ENCODE assay signal across 8 cellular contexts in genomic region chr14:53458368-53458814, GRCh38.
A peak's percentile ranks its signal among the peaks of the same experiment; 100 is the strongest.
DNase-seq lines count a peak whose midpoint lies in the region; ATAC-seq and TF ChIP-seq lines count a peak whose summit lies in the region.
"Had no signal": no experiment of that assay in that cellular context is flagged by ENCODE, and none has a peak within 500 bp of the region (broad histone marks: within the 10 kb centered on the region; RNA-seq: fewer than 3 reads in every experiment).

No MANE protein-coding gene starts in this region.

- no peaks in the 10 kb centered on the region for H3K9me3 ChIP-seq in skeletal muscle satellite cell (replicated peaks; ENCODE audit: low read length)

- H3K27me3 ChIP-seq in skeletal muscle satellite cell (ENCODE audit: control insufficient read depth, insufficient read depth, low read length), result peaks cover 6% of the 10 kb centered on the region

- H3K9ac ChIP-seq in skeletal muscle satellite cell (ENCODE audit: low read depth, low read length), result no peak overlapping the region

- no peaks in the 10 kb centered on the region for H3K36me3 ChIP-seq in skeletal muscle satellite cell (ENCODE audit: insufficient read depth, low read length)

- H3K4me3 ChIP-seq in fibroblast of villous mesenchyme (ENCODE audit: low read depth, low read length) (no peak overlapping the region), skeletal muscle satellite cell (ENCODE audit: low read length) (peak overlapping the region; percentile 25)

- TF ChIP-seq CTCF in fibroblast of villous mesenchyme (IDR thresholded peaks at IDR 0.05; ENCODE audit: insufficient read depth, low read depth, low read length), result no peak

- DNase-seq in H4 (ENCODE audit: low spot score) (peak; percentile 51), SW480 (ENCODE audit: low spot score) (peak; percentile 85), fibroblast of villous mesenchyme (ENCODE audit: low read depth) (peak; percentile 53), HUDEP-2 (lab: John Stamatoyannopoulos, UW; ENCODE audit: unreplicated experiment in 76 of 76) (no peak), ecto neural progenitor cell (ENCODE audit: low spot score) (no peak)
- DNase-seq: nucleus accumbens had no signal

- ATAC-seq in HG02938 (IDR thresholded peaks at IDR 0.05; ENCODE audit: unreplicated experiment), result no peak

- H3K4me2 ChIP-seq in skeletal muscle satellite cell (ENCODE audit: low read length), result peak overlapping the region; percentile 58

- peaks cover 16% of the 10 kb centered on the region for H3K4me1 ChIP-seq in skeletal muscle satellite cell (ENCODE audit: control insufficient read depth, insufficient read depth, low read length)

Comparison
In these comparisons a context has a peak if more than half of its experiments do, and no peak if none do; other contexts are left out.
1. DNase-seq: peak in H4 (single experiment), SW480 (single experiment) and fibroblast of villous mesenchyme (single experiment); none in HUDEP-2 (0 of 76) and ecto neural progenitor cell (single experiment).